ENCODE assay signal across 25 cellular contexts in genomic region chr17:41258406-41258805, GRCh38. TPM values are rescaled to one million over a fixed set of nuclear protein-coding genes. Genes with fewer than 3 reads are reported as not detected.
A peak's percentile ranks its signal among the peaks of the same experiment; 100 is the strongest.
DNase-seq lines count a peak whose midpoint lies in the region; ATAC-seq, FAIRE-seq and TF ChIP-seq lines count a peak whose summit lies in the region.
"Had no signal": no experiment of that assay in that cellular context is flagged by ENCODE, and none has a peak within 500 bp of the region (broad histone marks: within the 10 kb centered on the region; RNA-seq: fewer than 3 reads in every experiment).

No MANE protein-coding gene starts in this region.

- no peak for TF ChIP-seq RAD21 in A549 (conservative IDR thresholded peaks at IDR 0.05 in 1 of 2, IDR thresholded peaks at IDR 0.05 in 1 of 2)

- in situ Hi-C loops in GM23248 (cut with MboI), result no loop called here

- intact Hi-C loops in sigmoid colon (cut with DNase I), result no loop called here

- H3K27ac ChIP-seq in A549 (no peak overlapping the region), GM23248 (no peak overlapping the region), right atrium auricular region (no peak overlapping the region), sigmoid colon (no peak overlapping the region)
- H3K27ac ChIP-seq: 22Rv1 had no signal

- DNase-seq in A549 (ENCODE audit: low read depth in 1 of 2, low spot score in 1 of 2) (no peak), GM23248 (peak; percentile 8), fibroblast of gingiva (ENCODE audit: low read depth) (peak; percentile 76), superior temporal gyrus (ENCODE audit: extremely low spot score) (peak; percentile 0), right atrium auricular region (ENCODE audit: low spot score) (no peak), sigmoid colon (no peak), NCI-H774 (lab: John Stamatoyannopoulos, UW) (no peak)
- DNase-seq: BE2C; C1 segment of cervical spinal cord; CD4-positive, CD25-positive, alpha-beta regulatory T cell; CD8-positive, alpha-beta memory T cell; COR-L47; DMS 273 treated with DMSO at 0.1 percent for 48 hours; DMS53; HCEC 1CT; IMR-90 had no signal

- no peaks in the 10 kb centered on the region for H3K4me1 ChIP-seq in A549
- H3K4me1 ChIP-seq in GM23248 (ENCODE audit: insufficient read depth), result peaks cover 25% of the 10 kb centered on the region
- H3K4me1 ChIP-seq in right atrium auricular region, result no peaks in the 10 kb centered on the region
- no peaks in the 10 kb centered on the region for H3K4me1 ChIP-seq in sigmoid colon
- H3K4me1 ChIP-seq: BE2C had no signal

- H3K27me3 ChIP-seq in GM23248 (replicated peaks; ENCODE audit: insufficient read depth) (no peaks in the 10 kb centered on the region; the same call in 1 of the 2 replicates), right atrium auricular region (no peaks in the 10 kb centered on the region), sigmoid colon (peaks cover 0 to 12% (median 0%) of the 10 kb centered on the region in 3 donors)

- CTCF ChIA-PET in A549 (lab: Yijun Ruan, JAX), result no interaction called here

- no peaks in the 10 kb centered on the region for H3K9me3 ChIP-seq in A549
- H3K9me3 ChIP-seq in GM23248 (ENCODE audit: low read depth), result no peaks in the 10 kb centered on the region
- no peaks in the 10 kb centered on the region for H3K9me3 ChIP-seq in right atrium auricular region
- no peaks in the 10 kb centered on the region for H3K9me3 ChIP-seq in sigmoid colon
- H3K9me3 ChIP-seq: BE2C had no signal

- no peaks in the 10 kb centered on the region for H3K79me2 ChIP-seq in GM23248 (ENCODE audit: insufficient read depth)

- ATAC-seq in A549, result no peak
- ATAC-seq: GM23338, K562 had no signal

- no peak overlapping the region for H3K4me2 ChIP-seq in A549
- H3K4me2 ChIP-seq in GM23248 (ENCODE audit: unreplicated experiment), result peak overlapping the region; percentile 4
- H3K4me2 ChIP-seq: GM23338 had no signal

- peak; percentile 70 for FAIRE-seq in A549 (lab: Jason Lieb, UNC)
- FAIRE-seq: G401.6, GM12892, GM18507, HTR-8/SVneo had no signal

- TF ChIP-seq EP300 in A549 (IDR thresholded peaks at IDR 0.05) (no peak), sigmoid colon (IDR thresholded peaks at IDR 0.05) (no peak)

- H3K4me3 ChIP-seq in A549, result no peak overlapping the region
- H3K4me3 ChIP-seq in GM23248, result no peak overlapping the region
- no peak overlapping the region for H3K4me3 ChIP-seq in right atrium auricular region
- no peak overlapping the region for H3K4me3 ChIP-seq in sigmoid colon
- H3K4me3 ChIP-seq: GM23338, K562 had no signal

- H2AFZ ChIP-seq in GM23248, result no peak overlapping the region
- H2AFZ ChIP-seq: GM23338 had no signal

- no peaks in the 10 kb centered on the region for H3K36me3 ChIP-seq in GM23248 (ENCODE audit: low read depth)
- H3K36me3 ChIP-seq in right atrium auricular region, result no peaks in the 10 kb centered on the region
- no peaks in the 10 kb centered on the region for H3K36me3 ChIP-seq in sigmoid colon
- H3K36me3 ChIP-seq: BE2C had no signal

- TF ChIP-seq POLR2A in A549 (IDR thresholded peaks at IDR 0.05; ENCODE audit: low read length), result no peak
- TF ChIP-seq POLR2A in sigmoid colon (IDR thresholded peaks at IDR 0.05), result no peak

- H3K9me2 ChIP-seq in GM23248 (ENCODE audit: insufficient read depth), result peaks cover 10% of the 10 kb centered on the region; the same call in 1 of the 2 replicates

- TF ChIP-seq CTCF in A549 (IDR thresholded peaks at IDR 0.05), result no peak
- no peak for TF ChIP-seq CTCF in right atrium auricular region (IDR thresholded peaks at IDR 0.05)
- no peak for TF ChIP-seq CTCF in sigmoid colon (IDR thresholded peaks at IDR 0.05)

- POLR2A ChIA-PET in A549 (lab: Yijun Ruan, JAX), result no interaction called here

- no peaks in the 10 kb centered on the region for H4K20me1 ChIP-seq in GM23248 (ENCODE audit: insufficient read depth)

- peaks cover 25% of the 10 kb centered on the region for H3F3A ChIP-seq in GM23248 (ENCODE audit: insufficient read depth)

- H3K9ac ChIP-seq in GM23248, result no peak overlapping the region

TF ChIP-seq in A549, 52 proteins besides CTCF, POLR2A, EP300 and RAD21:
- TF ChIP-seq PBX3 (IDR thresholded peaks at IDR 0.05), result no peak
- no peak for TF ChIP-seq FOSB (CRISPR knock-in tag; IDR thresholded peaks at IDR 0.05)

RNA-seq across cellular contexts. Expression of gene KRTAP9-9, which starts 3.2 kb away (rescaled TPM):
- polyA plus RNA-seq in A549 (2011; rRNA removed) (not detected in 2 replicates), A549 (2017; fragmentation: RNase III; extraction: RNeasy Plus Mini Kit Qiagen cat#74134 plus additional on column Dnase treatment) (not detected in 3 replicates), GM23248 (2016; fragmentation: Nextera tagmentation; extraction: Ambion mirVana) (not detected in 2 replicates), sigmoid colon (not detected)
- not detected in 2 replicates for polyA plus RNA-seq in A549 (2012; cell fraction: cytosol; rRNA removed)
- polyA plus RNA-seq in A549 (2012; cell fraction: nucleus; rRNA removed), result not detected in 2 replicates
- polyA minus RNA-seq in A549 (2011; rRNA and poly(A)+ RNA removed), result not detected in 2 replicates
- total RNA-seq in GM23248 (2014; rRNA removed; shearing (Covaris generic)), result not detected in 2 replicates
- total RNA-seq in right atrium auricular region (not detected), sigmoid colon (not detected)
- total RNA-seq: A673; CD4-positive, CD25-positive, alpha-beta regulatory T cell; CD8-positive, alpha-beta memory T cell; GM23338; IMR-90; K562 had no signal
- polyA plus RNA-seq: AG04450; CD4-positive, CD25-positive, alpha-beta regulatory T cell; CD8-positive, alpha-beta memory T cell; GM23338; IMR-90; K562 had no signal

RNA-seq across cellular contexts. Expression of gene KRTAP9-6, which starts 6.8 kb away (rescaled TPM):
- polyA plus RNA-seq in A549 (2011; rRNA removed) (not detected in 2 replicates), A549 (2017; fragmentation: RNase III; extraction: RNeasy Plus Mini Kit Qiagen cat#74134 plus additional on column Dnase treatment) (not detected in 3 replicates), GM23248 (2016; fragmentation: Nextera tagmentation; extraction: Ambion mirVana) (not detected in 2 replicates), sigmoid colon (not detected)
- not detected in 2 replicates for polyA plus RNA-seq in A549 (2012; cell fraction: cytosol; rRNA removed)
- polyA plus RNA-seq in A549 (2012; cell fraction: nucleus; rRNA removed), result not detected in 2 replicates
- not detected in 2 replicates for polyA minus RNA-seq in A549 (2011; rRNA and poly(A)+ RNA removed)
- total RNA-seq in GM23248 (2014; rRNA removed; shearing (Covaris generic)), result not detected in 2 replicates
- total RNA-seq in right atrium auricular region (not detected), sigmoid colon (not detected)
- total RNA-seq: A673; CD4-positive, CD25-positive, alpha-beta regulatory T cell; CD8-positive, alpha-beta memory T cell; GM23338; IMR-90; K562 had no signal
- polyA plus RNA-seq: AG04450; CD4-positive, CD25-positive, alpha-beta regulatory T cell; CD8-positive, alpha-beta memory T cell; GM23338; IMR-90; K562 had no signal

RNA-seq across cellular contexts. Expression of gene KRTAP9-4, which starts 8.9 kb away (rescaled TPM):
- polyA plus RNA-seq in A549 (2011; rRNA removed) (not detected in 2 replicates), A549 (2017; fragmentation: RNase III; extraction: RNeasy Plus Mini Kit Qiagen cat#74134 plus additional on column Dnase treatment) (not detected in 3 replicates), GM23248 (2016; fragmentation: Nextera tagmentation; extraction: Ambion mirVana) (not detected in 2 replicates), sigmoid colon (not detected)
- not detected in 2 replicates for polyA plus RNA-seq in A549 (2012; cell fraction: cytosol; rRNA removed)
- polyA plus RNA-seq in A549 (2012; cell fraction: nucleus; rRNA removed), result not detected in 2 replicates
- polyA minus RNA-seq in A549 (2011; rRNA and poly(A)+ RNA removed), result not detected in 2 replicates
- total RNA-seq in GM23248 (2014; rRNA removed; shearing (Covaris generic)), result not detected in 2 replicates
- total RNA-seq in right atrium auricular region (not detected), sigmoid colon (not detected)
- total RNA-seq: A673; CD4-positive, CD25-positive, alpha-beta regulatory T cell; CD8-positive, alpha-beta memory T cell; GM23338; IMR-90; K562 had no signal
- polyA plus RNA-seq: AG04450; CD4-positive, CD25-positive, alpha-beta regulatory T cell; CD8-positive, alpha-beta memory T cell; GM23338; IMR-90; K562 had no signal

RNA-seq across cellular contexts. Expression of gene KRTAP9-7, which starts 17.1 kb away (rescaled TPM):
- not detected in 2 replicates for polyA plus RNA-seq in A549 (2011; rRNA removed)
- polyA plus RNA-seq in A549 (2012; cell fraction: cytosol; rRNA removed), result not detected in 2 replicates
- polyA plus RNA-seq in A549 (2012; cell fraction: nucleus; rRNA removed), result not detected in 2 replicates
- polyA plus RNA-seq in A549 (2017; fragmentation: RNase III; extraction: RNeasy Plus Mini Kit Qiagen cat#74134 plus additional on column Dnase treatment), result not detected in 3 replicates
- polyA minus RNA-seq in A549 (2011; rRNA and poly(A)+ RNA removed), result not detected in 2 replicates
- not detected in 2 replicates for total RNA-seq in GM23248 (2014; rRNA removed; shearing (Covaris generic))
- polyA plus RNA-seq in GM23248 (2016; fragmentation: Nextera tagmentation; extraction: Ambion mirVana), result not detected in 2 replicates
- not detected for total RNA-seq in right atrium auricular region
- total RNA-seq in sigmoid colon, result not detected
- not detected for polyA plus RNA-seq in sigmoid colon
- total RNA-seq: A673; CD4-positive, CD25-positive, alpha-beta regulatory T cell; CD8-positive, alpha-beta memory T cell; GM23338; IMR-90; K562 had no signal
- polyA plus RNA-seq: AG04450; CD4-positive, CD25-positive, alpha-beta regulatory T cell; CD8-positive, alpha-beta memory T cell; GM23338; IMR-90; K562 had no signal

RNA-seq across cellular contexts. Expression of gene KRTAP9-8, which starts 20.6 kb away (rescaled TPM):
- polyA plus RNA-seq in A549 (2011; rRNA removed) (not detected in 2 replicates), A549 (2017; fragmentation: RNase III; extraction: RNeasy Plus Mini Kit Qiagen cat#74134 plus additional on column Dnase treatment) (not detected in 3 replicates), GM23248 (2016; fragmentation: Nextera tagmentation; extraction: Ambion mirVana) (not detected in 2 replicates), sigmoid colon (not detected)
- polyA plus RNA-seq in A549 (2012; cell fraction: cytosol; rRNA removed), result not detected in 2 replicates
- not detected in 2 replicates for polyA plus RNA-seq in A549 (2012; cell fraction: nucleus; rRNA removed)
- not detected in 2 replicates for polyA minus RNA-seq in A549 (2011; rRNA and poly(A)+ RNA removed)
- total RNA-seq in GM23248 (2014; rRNA removed; shearing (Covaris generic)), result not detected in 2 replicates
- total RNA-seq in right atrium auricular region (not detected), sigmoid colon (not detected)
- total RNA-seq: A673; CD4-positive, CD25-positive, alpha-beta regulatory T cell; CD8-positive, alpha-beta memory T cell; GM23338; IMR-90; K562 had no signal
- polyA plus RNA-seq: AG04450; CD4-positive, CD25-positive, alpha-beta regulatory T cell; CD8-positive, alpha-beta memory T cell; GM23338; IMR-90; K562 had no signal

Comparison
In these comparisons a context has a peak if more than half of its experiments do, and no peak if none do; other contexts are left out.
1. DNase-seq: peak in GM23248 (single experiment), fibroblast of gingiva (single experiment) and superior temporal gyrus (single experiment); none in A549 (0 of 2), right atrium auricular region (single experiment), sigmoid colon (single experiment) and NCI-H774 (single experiment).